1 cellular context compared by ENCODE assay signal in genomic region chr16:81738831-81739496, GRCh38.
TF ChIP-seq lines count a peak whose summit lies in the region.

No MANE protein-coding gene starts in this region.

TF ChIP-seq in HepG2, 621 proteins besides CTCF, POLR2A, EP300 and RAD21 (continued from another document):
- TF ChIP-seq HNF1A (IDR thresholded peaks at IDR 0.05; ENCODE audit: low read depth) (no peak), HNF1A (CRISPR knock-in tag; IDR thresholded peaks at IDR 0.05; ENCODE audit: borderline replicate concordance) (no peak), ISL2 (CRISPR knock-in tag; IDR thresholded peaks at IDR 0.05) (no peak)
